Comparison of ENCODE assay signal across 8 cellular contexts in genomic region chr6:166955865-166956443, GRCh38. TPM values are rescaled to one million over a fixed set of nuclear protein-coding genes. Genes with fewer than 3 reads are reported as not detected.
DNase-seq lines count a peak whose midpoint lies in the region; ATAC-seq and TF ChIP-seq lines count a peak whose summit lies in the region.

No MANE protein-coding gene starts in this region.

- POLR2A ChIA-PET in IMR-90 (lab: Charles Lee; ENCODE audit: unreplicated experiment): no interaction called here

- H2BK5ac ChIP-seq in IMR-90 (ENCODE audit: low read depth, low read length, poor library complexity, severe bottlenecking): no peak overlapping the region

- peaks cover 10% of the 10 kb centered on the region for H3K4me1 ChIP-seq in IMR-90 (ENCODE audit: control insufficient read depth, insufficient read depth, low read length)
- H3K4me1 ChIP-seq in right atrium auricular region: peaks cover 0 to 14% of the 10 kb centered on the region in 2 donors
- peaks cover 0 to 21% (median 17%) of the 10 kb centered on the region in 4 donors for H3K4me1 ChIP-seq in sigmoid colon

- no peak overlapping the region for H4K8ac ChIP-seq in IMR-90 (ENCODE audit: low read depth in 2 of 2, low read length in 2 of 2)

- no peak overlapping the region for H3K14ac ChIP-seq in IMR-90 (replicated peaks; ENCODE audit: low read depth, low read length)

- CTCF ChIA-PET in IMR-90 (lab: Yijun Ruan, JAX): interaction anchor here (0.6 to 1.4 kb wide), 2 partner anchors 11 to 34 kb away, joined by 3 to 4 read pairs; no protein-coding TSS in a partner anchor

- WGBS in IMR-90 (ENCODE audit: extremely low coverage in 2 of 2, insufficient read length in 1 of 2), 2 experiments: 1% methylated on average over 14 of the region's 54 CpGs; no CpG with 5 or more reads in 1 of the 2 experiments
- 1% methylated on average over 54 of the region's 54 CpGs for WGBS in sigmoid colon, 2 donors

- in situ Hi-C loops in IMR-90 (cut with MboI; ENCODE audit: low sequenced_read_pairs): no loop called here

- H3K56ac ChIP-seq in IMR-90 (ENCODE audit: extremely low read depth, insufficient read depth, low read length): no peak overlapping the region

- no peak overlapping the region for H2AK5ac ChIP-seq in IMR-90 (ENCODE audit: low read depth, low read length)

- no peak overlapping the region for H3K27ac ChIP-seq in IMR-90 (ENCODE audit: insufficient read depth, low read length)
- H3K27ac ChIP-seq in right atrium auricular region: peak overlapping the region; percentile 17 to 84
- H3K27ac ChIP-seq in sigmoid colon: peak overlapping the region; percentile 82 to 90 (median 88)

- peak overlapping the region; percentile 52 for H3K9ac ChIP-seq in IMR-90 (ENCODE audit: low read depth, low read length)

- no peak overlapping the region for H3K18ac ChIP-seq in IMR-90 (ENCODE audit: low read depth, low read length)

- TF ChIP-seq POLR2A in IMR-90 (IDR thresholded peaks at IDR 0.05; ENCODE audit: low read depth, low read length) (no peak), sigmoid colon (IDR thresholded peaks at IDR 0.05) (no peak)

- H3K36me3 ChIP-seq in IMR-90 (ENCODE audit: control insufficient read depth, insufficient read depth, low read length): 0 out of 2 replicates have a peak, but pooled peaks cover 2% of the 10 kb centered on the region
- H3K36me3 ChIP-seq in right atrium auricular region: no peaks in the 10 kb centered on the region
- H3K36me3 ChIP-seq in sigmoid colon: no peaks in the 10 kb centered on the region

- no peak overlapping the region for H4K5ac ChIP-seq in IMR-90 (ENCODE audit: low read depth, low read length)

- H2BK120ac ChIP-seq in IMR-90 (ENCODE audit: low read depth, low read length): no peak overlapping the region

- intact Hi-C loops in IMR-90 (cut with micrococcal nuclease): no loop called here
- intact Hi-C loops in sigmoid colon (cut with DNase I): loop anchor here (2.0 to 10.0 kb wide), 4 partner anchors 43 to 573 kb away; partner anchors contain the start of genes CEP43, MPC1 and RPS6KA2

- H3K9me3 ChIP-seq in IMR-90 (ENCODE audit: control insufficient read depth, insufficient read depth, low read length) (no peaks in the 10 kb centered on the region), right atrium auricular region (no peaks in the 10 kb centered on the region), sigmoid colon (no peaks in the 10 kb centered on the region)

- H4K91ac ChIP-seq in IMR-90 (ENCODE audit: insufficient read depth, low read depth, low read length): no peak overlapping the region

- TF ChIP-seq CTCF in IMR-90 (conservative IDR thresholded peaks at IDR 0.05; ENCODE audit: low read depth, low read length): no peak
- TF ChIP-seq CTCF in right atrium auricular region (IDR thresholded peaks at IDR 0.05): no peak
- no peak for TF ChIP-seq CTCF in sigmoid colon (IDR thresholded peaks at IDR 0.05)
- no peak for TF ChIP-seq CTCF in GM20000 (IDR thresholded peaks at IDR 0.05; ENCODE audit: extremely low read depth, missing control alignments)

- H3K79me1 ChIP-seq in IMR-90 (ENCODE audit: low read depth in 1 of 2, low read length in 2 of 2): peaks cover 0 to 3% of the 10 kb centered on the region in 2 experiments; a peak in 1 of 4 replicates

- no peaks in the 10 kb centered on the region for H3K27me3 ChIP-seq in IMR-90 (ENCODE audit: control insufficient read depth, insufficient read depth, low read length)
- H3K27me3 ChIP-seq in right atrium auricular region: no peaks in the 10 kb centered on the region
- H3K27me3 ChIP-seq in sigmoid colon: no peaks in the 10 kb centered on the region

- DNase-seq in D341Med (ENCODE audit: low spot score) (peak; percentile 76), IMR-90 (peak; percentile 15), right atrium auricular region (ENCODE audit: low spot score) (no peak), sigmoid colon (no peak), GM20000 (ENCODE audit: low spot score) (no peak), NCI-H1930 (lab: John Stamatoyannopoulos, UW) (no peak)
- DNase-seq in activated T-helper 1 cell treated with anti-CD3 and anti-CD28 coated beads, Interleukin-2, amount 50 U/mL, for 16 hours (ENCODE audit: low read depth in 1 of 2, low spot score in 1 of 2): peak; percentile 10 to 26

- TF ChIP-seq RAD21 in IMR-90 (IDR thresholded peaks at IDR 0.05; ENCODE audit: low read length): no peak

- no peaks in the 10 kb centered on the region for H4K20me1 ChIP-seq in IMR-90 (ENCODE audit: insufficient read depth, low read length)

- H3K4me2 ChIP-seq in IMR-90 (ENCODE audit: low read depth, low read length): peak overlapping the region; percentile 63

- H2BK20ac ChIP-seq in IMR-90 (ENCODE audit: low read depth, low read length): no peak overlapping the region

- TF ChIP-seq EP300 in sigmoid colon (IDR thresholded peaks at IDR 0.05): no peak

- no TSS peak for BruUV-seq in IMR-90 (replicated peaks; lab: Mats Ljungman, UMichigan)

- peak; percentile 3 for ATAC-seq in GM19463 (IDR thresholded peaks at IDR 0.05; ENCODE audit: unreplicated experiment)
- ATAC-seq in IMR-90 (ENCODE audit: low read depth): peak; percentile 66

- dilution Hi-C loops in IMR-90 (cut with HindIII; ENCODE audit: low sequenced_read_pairs, unreplicated experiment): no loop called here

- peak overlapping the region; percentile 60 for H2AK9ac ChIP-seq in IMR-90 (replicated peaks; ENCODE audit: low read depth, low read length, poor library complexity)

- H2AFZ ChIP-seq in IMR-90 (replicated peaks; ENCODE audit: low read length, poor library complexity): peak overlapping the region; percentile 93

- no peak overlapping the region for H3K23ac ChIP-seq in IMR-90 (ENCODE audit: low read depth, low read length)

- H3K4ac ChIP-seq in IMR-90 (ENCODE audit: low read depth, low read length): no peak overlapping the region

- no peaks in the 10 kb centered on the region for H3K9me1 ChIP-seq in IMR-90 (ENCODE audit: insufficient read depth, low read length)

- peak overlapping the region; percentile 92 for H3K4me3 ChIP-seq in IMR-90 (ENCODE audit: insufficient read depth, low read depth, low read length)
- H3K4me3 ChIP-seq in right atrium auricular region: peak overlapping the region; percentile 77 to 92
- peak overlapping the region; percentile 63 to 97 (median 78) for H3K4me3 ChIP-seq in sigmoid colon

- H2BK15ac ChIP-seq in IMR-90 (ENCODE audit: low read depth, low read length): no peak overlapping the region

TF ChIP-seq in IMR-90, 13 proteins besides CTCF, POLR2A, EP300 and RAD21:
- TF ChIP-seq USF2 (IDR thresholded peaks at IDR 0.05; ENCODE audit: low read depth, low read length): no peak
- no peak for TF ChIP-seq NFE2L2 (IDR thresholded peaks at IDR 0.05; ENCODE audit: low read depth, low read length)
- no peak for TF ChIP-seq MAFK (IDR thresholded peaks at IDR 0.05; ENCODE audit: low read depth, low read length)
- TF ChIP-seq CHD1 (IDR thresholded peaks at IDR 0.05; ENCODE audit: low read depth, low read length): no peak
- TF ChIP-seq ELK1 (IDR thresholded peaks at IDR 0.05; ENCODE audit: borderline replicate concordance, low read depth, low read length): no peak
- no peak for TF ChIP-seq RCOR1 (IDR thresholded peaks at IDR 0.05; ENCODE audit: insufficient replicate concordance, low read length)
- no peak for TF ChIP-seq CEBPB (IDR thresholded peaks at IDR 0.05; ENCODE audit: low read depth, low read length)
- no peak for TF ChIP-seq MXI1 (IDR thresholded peaks at IDR 0.05; ENCODE audit: borderline replicate concordance, low read depth, low read length)
- TF ChIP-seq BHLHE40 (IDR thresholded peaks at IDR 0.05; ENCODE audit: low read depth, low read length): no peak
- no peak for TF ChIP-seq FOS (IDR thresholded peaks at IDR 0.05; ENCODE audit: low read depth, low read length)
- TF ChIP-seq RFX5 (IDR thresholded peaks at IDR 0.05; ENCODE audit: low read depth, low read length): no peak
- TF ChIP-seq SMC3 (IDR thresholded peaks at IDR 0.05; ENCODE audit: low read depth, low read length): no peak
- TF ChIP-seq MAZ (IDR thresholded peaks at IDR 0.05; ENCODE audit: borderline replicate concordance, low read depth, low read length): no peak
TF ChIP-seq in IMR-90: peak in this region for 0.

RNA-seq across cellular contexts. Expression of gene RNASET2, which starts 0.4 kb away (rescaled TPM):
- 13.6 and 14.2 TPM in 2 replicates for total RNA-seq in IMR-90 (2012; rRNA removed)
- polyA plus RNA-seq in IMR-90 (2012; rRNA removed): 23.6 and 24.9 TPM in 2 replicates
- 40.7 and 68.7 TPM in 2 replicates for polyA plus RNA-seq in IMR-90 (2012; cell fraction: cytosol; rRNA removed)
- 19.1 and 27.8 TPM in 2 replicates for polyA plus RNA-seq in IMR-90 (2012; cell fraction: nucleus; rRNA removed; ENCODE audit: low replicate concordance)
- total RNA-seq in right atrium auricular region: 10 to 100 TPM; 24.2 to 33.1 TPM
- 10 to 100 TPM; 41.0 to 53.1 (median 42.5) TPM for total RNA-seq in sigmoid colon
- 10 to 100 TPM; 35.4 to 83.9 (median 43.9) TPM for polyA plus RNA-seq in sigmoid colon

RNA-seq across cellular contexts. Expression of gene CEP43, which starts 43.2 kb away (rescaled TPM):
- total RNA-seq in IMR-90 (2012; rRNA removed) (8.6 and 19.4 TPM in 2 replicates), right atrium auricular region (1 to 10 TPM; 6.7 to 8.8 TPM), sigmoid colon (10 to 100 TPM; 12.8 to 18.0 (median 15.2) TPM)
- polyA plus RNA-seq in IMR-90 (2012; rRNA removed) (8.5 and 10.7 TPM in 2 replicates), sigmoid colon (10 to 100 TPM in 2 of 3 donors, 1 to 10 TPM in 1; 6.6 to 19.7 (median 13.7) TPM)
- polyA plus RNA-seq in IMR-90 (2012; cell fraction: cytosol; rRNA removed): 1.1 and 2.3 TPM in 2 replicates
- 3.3 and 16.3 TPM in 2 replicates for polyA plus RNA-seq in IMR-90 (2012; cell fraction: nucleus; rRNA removed; ENCODE audit: low replicate concordance)

Comparison
In these comparisons a context has a peak if more than half of its experiments do, and no peak if none do; other contexts are left out.
1. DNase-seq: peak in D341Med (single experiment), IMR-90 (single experiment) and activated T-helper 1 cell treated with anti-CD3 and anti-CD28 coated beads, Interleukin-2, amount 50 U/mL, for 16 hours (2 of 2); none in right atrium auricular region (single experiment), sigmoid colon (single experiment), GM20000 (single experiment) and NCI-H1930 (0 of 2).
2. Peak in every context shown above with its lines, with median percentiles within 50 percentile points of each other: H3K4me3 ChIP-seq.